ENCODE assay signal across 8 cellular contexts in the genomic region with DNA sequence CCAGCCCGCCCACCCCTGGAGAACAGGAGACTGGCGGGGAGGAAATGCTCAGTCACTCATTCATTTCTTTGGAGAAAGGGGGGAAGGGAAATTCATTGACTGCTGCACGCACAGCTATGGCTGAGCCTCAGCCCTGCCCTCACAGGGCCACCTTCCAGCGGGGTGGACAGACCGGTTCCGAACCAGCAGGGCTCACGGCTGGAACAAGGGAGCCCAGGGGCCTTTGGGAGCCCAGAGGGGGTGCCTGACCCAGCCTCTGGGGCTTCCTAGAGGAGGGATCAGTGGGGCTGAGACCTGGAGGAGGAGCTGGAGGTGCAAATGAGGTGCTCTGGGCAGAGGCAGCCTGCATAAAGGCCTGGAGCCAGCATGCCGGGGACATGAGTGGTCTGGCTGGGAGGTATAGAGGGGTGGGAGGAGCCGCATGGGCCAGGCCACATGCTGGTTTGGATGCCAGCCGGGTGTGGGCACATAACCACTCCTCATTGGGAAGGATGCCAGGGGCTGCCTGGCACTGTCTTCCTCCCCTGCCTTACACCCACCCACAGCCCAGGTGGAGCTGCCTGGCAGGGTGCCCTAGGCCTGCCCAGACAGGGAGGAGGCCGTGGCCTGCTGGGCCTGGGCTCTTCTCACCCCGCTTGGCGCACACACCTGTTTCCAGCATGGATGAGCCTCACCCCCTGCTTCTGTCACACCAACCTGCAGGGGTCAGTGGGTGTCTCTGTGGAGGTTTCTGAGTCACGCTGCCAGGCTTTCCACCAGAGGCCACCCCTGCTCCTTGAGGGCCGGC. TPM values are rescaled to one million over a fixed set of nuclear protein-coding genes. Genes with fewer than 3 reads are reported as not detected.
DNase-seq lines count a peak whose midpoint lies in the region; ATAC-seq and TF ChIP-seq lines count a peak whose summit lies in the region.

No MANE protein-coding gene starts in this region.

- peaks cover 62% of the 10 kb centered on the region for H3K79me2 ChIP-seq in GM23338 (replicated peaks; ENCODE audit: insufficient read depth)

- H3K4me3 Mint-ChIP-seq in GM23338 (peak overlapping the region; percentile 50; the same call in 1 of the 3 replicates), immature natural killer cell (no peak overlapping the region)

- H3K9me2 ChIP-seq in GM23338 (ENCODE audit: insufficient read depth): no peaks in the 10 kb centered on the region

- peaks cover 5% of the 10 kb centered on the region; the same call in 1 of the 2 replicates for H3K36me3 ChIP-seq in GM23338 (ENCODE audit: insufficient read depth)
- peaks cover 16 to 19% of the 10 kb centered on the region in 2 donors for H3K36me3 ChIP-seq in muscle layer of duodenum (ENCODE audit: control insufficient read depth in 1 of 2, insufficient read depth in 2 of 2, low read length in 2 of 2)
- H3K36me3 ChIP-seq in spleen: peaks cover 0 to 96% (median 32%) of the 10 kb centered on the region in 6 donors

- H3K27me3 ChIP-seq in GM23338 (ENCODE audit: insufficient read depth) (no peaks in the 10 kb centered on the region), muscle layer of duodenum (ENCODE audit: low read depth, low read length) (no peaks in the 10 kb centered on the region), spleen (replicated peaks in 1 of 7) (no peaks in the 10 kb centered on the region)

- H4K20me1 ChIP-seq in GM23338 (replicated peaks; ENCODE audit: insufficient read depth): peaks cover 5% of the 10 kb centered on the region

- TF ChIP-seq POLR2A in spleen (IDR thresholded peaks at IDR 0.05): no peak

- DNase-seq in GM23338 (ENCODE audit: low spot score): peak; percentile 80
- DNase-seq in NCI-H510A (lab: John Stamatoyannopoulos, UW): peak; percentile 86
- peak; percentile 99 for DNase-seq in epithelial cell of esophagus (ENCODE audit: low read depth)
- DNase-seq in spleen: no peak
- no peak for DNase-seq in superior temporal gyrus (ENCODE audit: extremely low spot score)
- DNase-seq in immature natural killer cell: no peak

- TF ChIP-seq CTCF in GM23338 (conservative IDR thresholded peaks at IDR 0.05; ENCODE audit: low read depth in 2 of 2): no peak
- peak; percentile 7 for TF ChIP-seq CTCF in epithelial cell of esophagus (IDR thresholded peaks at IDR 0.05; ENCODE audit: insufficient read depth, low read depth, low read length, missing control alignments)
- no peak for TF ChIP-seq CTCF in spleen (IDR thresholded peaks at IDR 0.05 in 8 of 11, conservative IDR thresholded peaks at IDR 0.05 in 3 of 11)

- H3K4me1 ChIP-seq in GM23338 (ENCODE audit: insufficient read depth) (peaks cover 27% of the 10 kb centered on the region), muscle layer of duodenum (ENCODE audit: control insufficient read depth in 1 of 2, insufficient read depth in 2 of 2, low read length in 2 of 2) (peaks cover 5 to 31% of the 10 kb centered on the region in 2 donors), spleen (peaks cover 4 to 66% (median 32%) of the 10 kb centered on the region in 6 donors)

- H3K36me3 Mint-ChIP-seq in GM23338 (ENCODE audit: low read depth): peaks cover 37% of the 10 kb centered on the region
- H3K36me3 Mint-ChIP-seq in immature natural killer cell: peaks cover 0 to 20% (median 11%) of the 10 kb centered on the region in 3 donors

- H3K27ac ChIP-seq in GM23338 (ENCODE audit: low read depth) (peak overlapping the region; percentile 99), muscle layer of duodenum (ENCODE audit: low read length) (peak overlapping the region; percentile 8), spleen (peak overlapping the region in 1 of 8 donors; percentile 29)

- H3K27ac Mint-ChIP-seq in GM23338: peak overlapping the region; percentile 98
- no peak overlapping the region for H3K27ac Mint-ChIP-seq in immature natural killer cell

- peak overlapping the region; percentile 70 for H3K4me2 ChIP-seq in GM23338

- peaks cover 11% of the 10 kb centered on the region for H3F3A ChIP-seq in GM23338 (replicated peaks; ENCODE audit: low read depth)

- H3K4me1 Mint-ChIP-seq in GM23338 (peaks cover 47% of the 10 kb centered on the region), immature natural killer cell (peaks cover 16 to 28% of the 10 kb centered on the region in 2 donors)

- H3K27me3 Mint-ChIP-seq in GM23338 (ENCODE audit: insufficient read depth, low read depth, poor library complexity) (peaks cover 7% of the 10 kb centered on the region), immature natural killer cell (ENCODE audit: low read depth in 3 of 3) (no peaks in the 10 kb centered on the region)

- ATAC-seq in GM23338 (peak; percentile 87), HG02642 (IDR thresholded peaks at IDR 0.05; ENCODE audit: poor library complexity, unreplicated experiment) (no peak)

- H3K9me3 ChIP-seq in muscle layer of duodenum (ENCODE audit: control insufficient read depth in 1 of 2, low read length in 2 of 2) (no peaks in the 10 kb centered on the region), spleen (no peaks in the 10 kb centered on the region)

- WGBS in spleen, 5 donors: 59 to 73% (median 67%) methylated on average over 12 to 15 of the region's 15 CpGs

- H3K9me3 Mint-ChIP-seq in GM23338 (no peaks in the 10 kb centered on the region), immature natural killer cell (no peaks in the 10 kb centered on the region)

- intact Hi-C loops in spleen (cut with DNase I; ENCODE audit: low total_unique reads): no loop called here

- H3K4me3 ChIP-seq in GM23338: peak overlapping the region; percentile 38
- H3K4me3 ChIP-seq in epithelial cell of esophagus (ENCODE audit: low read length): peak overlapping the region; percentile 10
- H3K4me3 ChIP-seq in muscle layer of duodenum (ENCODE audit: low read depth in 1 of 2, low read length in 2 of 2): no peak overlapping the region
- H3K4me3 ChIP-seq in spleen: no peak overlapping the region

- H2AFZ ChIP-seq in GM23338: no peak overlapping the region

RNA-seq across cellular contexts. Expression of a gene that starts 26.9 kb away (rescaled TPM):
- 111 and 123 TPM in 2 replicates for total RNA-seq in GM23338 (2014; rRNA removed; shearing (Covaris generic))
- polyA plus RNA-seq in GM23338 (2016; fragmentation: Nextera tagmentation; extraction: Ambion mirVana) (45.3 and 51.6 TPM in 2 replicates), spleen (10 to 100 TPM; 26.5 to 67.5 (median 29.8) TPM), immature natural killer cell (10 to 100 TPM; 25.0 to 80.9 (median 63.8) TPM)
- total RNA-seq in spleen: 10 to 100 TPM; 61.1 to 87.3 (median 74.2) TPM

RNA-seq across cellular contexts. Expression of a gene that starts 39.6 kb away (rescaled TPM):
- total RNA-seq in GM23338 (2014; rRNA removed; shearing (Covaris generic)): 16.5 and 17.4 TPM in 2 replicates
- polyA plus RNA-seq in GM23338 (2016; fragmentation: Nextera tagmentation; extraction: Ambion mirVana) (5.6 and 6.0 TPM in 2 replicates), spleen (1 to 10 TPM in 2 of 3 donors, under 1 TPM in 1; 0.46 to 1.2 (median 1.1) TPM), immature natural killer cell (not detected)
- total RNA-seq in spleen: 1 to 10 TPM; 1.7 to 4.4 (median 2.6) TPM

RNA-seq across cellular contexts. Expression of a gene that starts 55.0 kb away (rescaled TPM):
- total RNA-seq in GM23338 (2014; rRNA removed; shearing (Covaris generic)): 2.3 and 2.6 TPM in 2 replicates
- polyA plus RNA-seq in GM23338 (2016; fragmentation: Nextera tagmentation; extraction: Ambion mirVana) (0.44 and 0.59 TPM in 2 replicates), spleen (under 1 TPM in 1 of 3 donors, not detected in 2; 0.03 TPM), immature natural killer cell (under 1 TPM in 1 of 3 donors, not detected in 2; 0.04 TPM)
- total RNA-seq in spleen: not detected

Comparison
In these comparisons a context has a peak if more than half of its experiments do, and no peak if none do; other contexts are left out.
1. DNase-seq: peak in GM23338 (single experiment), NCI-H510A (single experiment) and epithelial cell of esophagus (single experiment); none in spleen (single experiment), superior temporal gyrus (single experiment) and immature natural killer cell (0 of 3).
2. H3K4me3 ChIP-seq: peak in GM23338 (single experiment) and epithelial cell of esophagus (single experiment); none in muscle layer of duodenum (0 of 2) and spleen (0 of 8).